Comparison of ENCODE assay signal across 28 cellular contexts in the genomic region with DNA sequence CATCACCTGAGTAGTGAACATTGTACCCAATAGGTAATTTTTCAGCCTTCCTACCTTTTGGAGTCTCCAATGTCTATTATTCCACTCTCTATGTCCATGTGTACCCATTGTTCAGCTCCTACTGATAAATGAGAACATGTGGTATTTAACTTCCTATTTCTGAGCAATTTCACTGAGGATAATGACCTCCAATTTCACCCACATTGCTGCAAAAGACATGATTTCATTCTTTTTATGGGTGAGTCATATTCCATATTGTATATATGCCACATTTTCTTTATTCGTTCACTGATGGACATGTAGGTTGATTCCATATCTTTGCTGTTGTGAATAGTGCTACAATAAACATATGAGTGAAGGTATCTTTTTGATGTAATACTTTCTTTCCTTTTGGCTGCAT. TPM values are rescaled to one million over a fixed set of nuclear protein-coding genes. Genes with fewer than 3 reads are reported as not detected.
DNase-seq lines count a peak whose midpoint lies in the region; ATAC-seq, FAIRE-seq and TF ChIP-seq lines count a peak whose summit lies in the region.
"Had no signal": no experiment of that assay in that cellular context is flagged by ENCODE, and none has a peak within 500 bp of the region (broad histone marks: within the 10 kb centered on the region; RNA-seq: fewer than 3 reads in every experiment).

No MANE protein-coding gene starts in this region.

- H3K79me2 ChIP-seq in PC-9 (ENCODE audit: low read depth): no peaks in the 10 kb centered on the region

- H3K36me3 Mint-ChIP-seq in CD4-positive, CD25-positive, alpha-beta regulatory T cell: peaks cover 5% of the 10 kb centered on the region
- H3K36me3 Mint-ChIP-seq in naive B cell: no peaks in the 10 kb centered on the region
- no peaks in the 10 kb centered on the region for H3K36me3 Mint-ChIP-seq in HFFc6 (ENCODE audit: low read depth)
- H3K36me3 Mint-ChIP-seq: stimulated activated effector memory CD8-positive, alpha-beta T cell treated with anti-CD3 and anti-CD28 coated beads, Interleukin-12 subunit alpha, Interleukin-12 subunit beta, amount 100 ng/mL, for 72 hours had no signal

- no peak overlapping the region for H3K27ac ChIP-seq in CD4-positive, CD25-positive, alpha-beta regulatory T cell (ENCODE audit: insufficient read depth, low read length, poor library complexity, severe bottlenecking)
- H3K27ac ChIP-seq in PC-9 (peak overlapping the region; percentile 89; the same call in 1 of the 2 replicates), lower lobe of right lung (no peak overlapping the region)
- H3K27ac ChIP-seq: gastrocnemius medialis, HL-60, KMS-11, suprapubic skin had no signal

- no peaks in the 10 kb centered on the region for H3K9me3 ChIP-seq in CD4-positive, CD25-positive, alpha-beta regulatory T cell (ENCODE audit: control insufficient read depth in 2 of 2, low read length in 2 of 2)
- no peaks in the 10 kb centered on the region; the same call in 1 of the 2 replicates for H3K9me3 ChIP-seq in PC-9 (ENCODE audit: insufficient read depth, low read depth)
- H3K9me3 ChIP-seq in lower lobe of right lung: no peaks in the 10 kb centered on the region
- H3K9me3 ChIP-seq: gastrocnemius medialis, HAP-1, MG63, mucosa of descending colon, suprapubic skin had no signal

- no peaks in the 10 kb centered on the region for H3K36me3 ChIP-seq in CD4-positive, CD25-positive, alpha-beta regulatory T cell (ENCODE audit: control insufficient read depth, insufficient read depth, low read length)
- H3K36me3 ChIP-seq in PC-9 (ENCODE audit: low read depth) (no peaks in the 10 kb centered on the region), lower lobe of right lung (no peaks in the 10 kb centered on the region)
- H3K36me3 ChIP-seq: gastrocnemius medialis, HAP-1, MG63, suprapubic skin had no signal

- peaks cover 21% of the 10 kb centered on the region; the same call in 1 of the 2 replicates for H3F3A ChIP-seq in PC-9 (ENCODE audit: insufficient read depth, low read depth)

- no peak overlapping the region for H3K4me3 ChIP-seq in CD4-positive, CD25-positive, alpha-beta regulatory T cell (ENCODE audit: low read depth, low read length)
- H3K4me3 ChIP-seq in PC-9 (no peak overlapping the region), lower lobe of right lung (no peak overlapping the region)
- H3K4me3 ChIP-seq: gastrocnemius medialis, HAP-1, MG63, mucosa of descending colon, suprapubic skin had no signal

- no peaks in the 10 kb centered on the region for H3K9me2 ChIP-seq in PC-9 (ENCODE audit: insufficient read depth)

- peak overlapping the region in 2 of 3 donors; percentile 18 to 36 for H3K27ac Mint-ChIP-seq in CD4-positive, CD25-positive, alpha-beta regulatory T cell
- H3K27ac Mint-ChIP-seq in naive B cell (peak overlapping the region; percentile 68 to 98 (median 82)), HFFc6 (no peak overlapping the region)
- H3K27ac Mint-ChIP-seq: activated CD4-positive, alpha-beta memory T cell treated with anti-CD3 and anti-CD28 coated beads, Interleukin-2, amount 10 ng/mL, durations not matched to agents 7 days and 5 days; activated T-helper 2 cell treated with anti-CD3 and anti-CD28 coated beads, Interferon-gamma antibody, Interleukin-2, Interleukin-4, amounts not matched to agents 10 μg/mL and 5 μg/mL and 100 μg/mL, durations not matched to agents 14 hours and 24 hours and 36 hours; stimulated activated effector memory CD8-positive, alpha-beta T cell treated with anti-CD3 and anti-CD28 coated beads, Interleukin-12 subunit alpha, Interleukin-12 subunit beta, amount 100 ng/mL, for 72 hours had no signal

- peak overlapping the region in 1 of 4 donors; percentile 51 for H3K4me3 Mint-ChIP-seq in CD4-positive, CD25-positive, alpha-beta regulatory T cell
- no peak overlapping the region for H3K4me3 Mint-ChIP-seq in naive B cell
- H3K4me3 Mint-ChIP-seq in HFFc6: no peak overlapping the region
- H3K4me3 Mint-ChIP-seq: activated CD4-positive, alpha-beta memory T cell treated with anti-CD3 and anti-CD28 coated beads, Interleukin-2, amount 10 ng/mL, durations not matched to agents 7 days and 5 days; nephron progenitor cell; stimulated activated effector memory CD8-positive, alpha-beta T cell treated with anti-CD3 and anti-CD28 coated beads, Interleukin-12 subunit alpha, Interleukin-12 subunit beta, amount 100 ng/mL, for 72 hours had no signal

- no peak overlapping the region for H2AFZ ChIP-seq in PC-9

- peaks cover 16% of the 10 kb centered on the region for H3K4me1 ChIP-seq in CD4-positive, CD25-positive, alpha-beta regulatory T cell (ENCODE audit: control insufficient read depth, insufficient read depth, low read length, poor library complexity, severe bottlenecking)
- H3K4me1 ChIP-seq in PC-9 (replicated peaks; ENCODE audit: insufficient read depth) (peaks cover 25% of the 10 kb centered on the region), lower lobe of right lung (peaks cover 8% of the 10 kb centered on the region)
- H3K4me1 ChIP-seq: gastrocnemius medialis had no signal

- H3K27me3 Mint-ChIP-seq in CD4-positive, CD25-positive, alpha-beta regulatory T cell: no peaks in the 10 kb centered on the region
- no peaks in the 10 kb centered on the region for H3K27me3 Mint-ChIP-seq in naive B cell
- no peaks in the 10 kb centered on the region for H3K27me3 Mint-ChIP-seq in HFFc6 (ENCODE audit: insufficient read depth)
- H3K27me3 Mint-ChIP-seq: activated CD4-positive, alpha-beta memory T cell treated with anti-CD3 and anti-CD28 coated beads, Interleukin-2, amount 10 ng/mL, durations not matched to agents 7 days and 5 days had no signal

- CTCF ChIA-PET in PC-9 (lab: Charles Lee): interaction anchor here (0.6 kb wide), 1 partner anchor 407 kb away, joined by 3 read pairs; no protein-coding TSS in a partner anchor

- peaks cover 12 to 70% (median 34%) of the 10 kb centered on the region in 4 donors for H3K4me1 Mint-ChIP-seq in CD4-positive, CD25-positive, alpha-beta regulatory T cell
- peaks cover 59 to 86% (median 86%) of the 10 kb centered on the region in 3 donors for H3K4me1 Mint-ChIP-seq in naive B cell
- H3K4me1 Mint-ChIP-seq in HFFc6 (ENCODE audit: low read depth): peaks cover 22% of the 10 kb centered on the region
- H3K4me1 Mint-ChIP-seq: stimulated activated effector memory CD8-positive, alpha-beta T cell treated with anti-CD3 and anti-CD28 coated beads, Interleukin-12 subunit alpha, Interleukin-12 subunit beta, amount 100 ng/mL, for 72 hours had no signal

- POLR2A ChIA-PET in PC-9 (lab: Charles Lee; ENCODE audit: unreplicated experiment): interaction anchor here (2.1 kb wide), 1 partner anchor 16 kb away, joined by 6 read pairs; a partner anchor contains a TSS

- peak; percentile 63 for FAIRE-seq in GM12892 (lab: Jason Lieb, UNC)
- FAIRE-seq: bronchial epithelial cell had no signal

- no peaks in the 10 kb centered on the region for H3K27me3 ChIP-seq in CD4-positive, CD25-positive, alpha-beta regulatory T cell (ENCODE audit: control insufficient read depth, insufficient read depth, low read length)
- H3K27me3 ChIP-seq in PC-9 (ENCODE audit: insufficient read depth, low read depth) (no peaks in the 10 kb centered on the region), lower lobe of right lung (ENCODE audit: low read depth) (no peaks in the 10 kb centered on the region)
- H3K27me3 ChIP-seq: gastrocnemius medialis, MG63, suprapubic skin had no signal

- intact Hi-C loops in PC-9 (cut with micrococcal nuclease; ENCODE audit: unreplicated experiment): no loop called here
- intact Hi-C loops in lower lobe of right lung (cut with DNase I): no loop called here

- H4K20me1 ChIP-seq in PC-9 (ENCODE audit: insufficient read depth): no peaks in the 10 kb centered on the region

- no peak for TF ChIP-seq POLR2A in GM12892 (IDR thresholded peaks at IDR 0.05; ENCODE audit: low read depth, low read length)

- TF ChIP-seq CTCF in PC-9 (conservative IDR thresholded peaks at IDR 0.05): no peak
- TF ChIP-seq CTCF in HFFc6 (IDR thresholded peaks at IDR 0.05): no peak
- no peak for TF ChIP-seq CTCF in lower lobe of right lung (IDR thresholded peaks at IDR 0.05)

- no peak for ATAC-seq in CD4-positive, CD25-positive, alpha-beta regulatory T cell (ENCODE audit: low read depth in 2 of 2)
- ATAC-seq in naive B cell (ENCODE audit: low read depth in 2 of 2) (no peak), GM18870 (IDR thresholded peaks at IDR 0.05; ENCODE audit: unreplicated experiment) (no peak), lower lobe of right lung (no peak)
- ATAC-seq: gastrocnemius medialis; stimulated activated effector memory CD8-positive, alpha-beta T cell treated with anti-CD3 and anti-CD28 coated beads, Interleukin-12 subunit alpha, Interleukin-12 subunit beta, amount 100 ng/mL, for 72 hours had no signal

- peaks cover 0 to 2% (median 0%) of the 10 kb centered on the region in 7 donors for H3K9me3 Mint-ChIP-seq in CD4-positive, CD25-positive, alpha-beta regulatory T cell
- H3K9me3 Mint-ChIP-seq in naive B cell: no peaks in the 10 kb centered on the region
- no peaks in the 10 kb centered on the region for H3K9me3 Mint-ChIP-seq in HFFc6
- H3K9me3 Mint-ChIP-seq: activated T-helper 2 cell treated with anti-CD3 and anti-CD28 coated beads, Interferon-gamma antibody, Interleukin-2, Interleukin-4, amounts not matched to agents 10 μg/mL and 5 μg/mL and 100 μg/mL, durations not matched to agents 14 hours and 24 hours and 36 hours; nephron progenitor cell; stimulated activated effector memory CD8-positive, alpha-beta T cell treated with anti-CD3 and anti-CD28 coated beads, Interleukin-12 subunit alpha, Interleukin-12 subunit beta, amount 100 ng/mL, for 72 hours had no signal

- no TSS peak for BruUV-seq in PC-9 (replicated peaks; lab: Mats Ljungman, UMichigan)

- DNase-seq in CD4-positive, CD25-positive, alpha-beta regulatory T cell: no peak
- DNase-seq in GM12892 (ENCODE audit: insufficient read length): no peak
- no peak for DNase-seq in PC-9
- DNase-seq in naive B cell: no peak
- no peak for DNase-seq in HFFc6
- no peak for DNase-seq in NCI-H526 treated with DMSO at 0.1 percent for 48 hours (lab: John Stamatoyannopoulos, UW)
- DNase-seq in lower lobe of right lung: no peak
- DNase-seq: activated CD4-positive, alpha-beta memory T cell treated with anti-CD3 and anti-CD28 coated beads, Interleukin-2, amount 10 ng/mL, durations not matched to agents 7 days and 5 days; activated CD4-positive, CD25-positive, alpha-beta regulatory T cell treated with anti-CD3 and anti-CD28 coated beads, Interleukin-2, amount 50 U/mL, for 72 hours; activated naive CD4-positive, alpha-beta T cell treated with anti-CD3 and anti-CD28 coated beads, Interleukin-2, amount 50 U/mL, for 16 hours; C1 segment of cervical spinal cord; gastrocnemius medialis; MG63; mucosa of descending colon; NCI-H1436; NCI-H446; NCI-H82; nephron progenitor cell; OCI-M1; T-helper 2 cell had no signal

- no peak overlapping the region for H3K4me2 ChIP-seq in PC-9
- H3K4me2 ChIP-seq: KMS-11 had no signal

RNA-seq across cellular contexts. Expression of a gene that starts 16.4 kb away (rescaled TPM):
- 1,342 TPM for total RNA-seq in CD4-positive, CD25-positive, alpha-beta regulatory T cell
- 100 to 1,000 TPM; 509 to 939 (median 769) TPM for polyA plus RNA-seq in CD4-positive, CD25-positive, alpha-beta regulatory T cell
- polyA plus RNA-seq in GM12892 (2012; ENCODE audit: missing spikeins): 123 TPM
- total RNA-seq in PC-9 (2021) (72.4 and 111 TPM in 2 replicates), lower lobe of right lung (159 TPM)
- polyA plus RNA-seq in naive B cell (ENCODE audit: low read depth in 6 of 6): 1,000 to 10,000 TPM in 3 of 6 donors, 100 to 1,000 TPM in 3; 644 to 1,809 (median 1,004) TPM
- total RNA-seq in HFFc6 (2021; fragmentation: NEBNext Ultra II Directional; extraction: Animal tissue kit (Norgen Biotek cat#: 25700)): 10 to 100 TPM; 38.7 to 49.9 (median 45.3) TPM
